ENCODE assay signal across 9 cellular contexts in the genomic region with DNA sequence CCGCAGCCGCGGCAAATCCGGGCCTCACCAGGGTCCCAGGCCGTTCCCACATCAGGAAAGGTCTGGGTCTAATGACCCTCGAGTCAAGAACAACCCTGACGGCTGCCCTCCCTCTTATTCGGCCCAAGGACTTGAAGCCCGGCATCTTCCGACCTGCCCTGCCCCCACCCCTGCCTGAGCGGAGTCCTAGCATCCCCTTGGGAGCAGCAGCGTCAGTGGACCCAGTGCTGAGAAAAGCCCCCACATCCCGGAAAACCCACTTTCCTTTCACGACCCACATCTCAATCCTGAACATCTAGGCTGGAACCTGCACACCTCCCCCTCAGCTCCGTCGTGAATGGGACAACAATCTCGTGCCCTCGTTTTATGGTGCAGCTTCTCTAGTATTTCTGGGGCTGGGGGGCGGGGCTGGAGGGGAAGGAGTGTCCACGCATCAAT. TPM values are rescaled to one million over a fixed set of nuclear protein-coding genes. Genes with fewer than 3 reads are reported as not detected.
A peak's percentile ranks its signal among the peaks of the same experiment; 100 is the strongest.
DNase-seq lines count a peak whose midpoint lies in the region; ATAC-seq and TF ChIP-seq lines count a peak whose summit lies in the region.
"Had no signal": no experiment of that assay in that cellular context is flagged by ENCODE, and none has a peak within 500 bp of the region (broad histone marks: within the 10 kb centered on the region; RNA-seq: fewer than 3 reads in every experiment).

No MANE protein-coding gene starts in this region.

- H3K27me3 ChIP-seq in Peyer's patch = no peaks in the 10 kb centered on the region
- no peaks in the 10 kb centered on the region for H3K27me3 ChIP-seq in heart right ventricle
- no peaks in the 10 kb centered on the region for H3K27me3 ChIP-seq in gastrocnemius medialis

- H3K9me3 ChIP-seq in Peyer's patch (no peaks in the 10 kb centered on the region), heart right ventricle (no peaks in the 10 kb centered on the region), gastrocnemius medialis (no peaks in the 10 kb centered on the region)

- no peak overlapping the region for H3K4me3 Mint-ChIP-seq in stimulated activated memory B cell treated with anti-CD40 and anti-IgM and Interleukin-4, amounts not matched to agents 10 μg/mL and 1 μg/mL and 100 μg/mL, for 72 hours
- no peak overlapping the region for H3K4me3 Mint-ChIP-seq in endothelial cell (ENCODE audit: unreplicated experiment)

- intact Hi-C loops in heart right ventricle (cut with DNase I) (loop anchor here in 8 of 10 donors (2.0 to 10.0 kb wide), 7 partner anchors 13 to 299 kb away; partner anchors contain the start of genes KDM6B (in 3 of the 8), PER1 (in 1 of the 8) and RNF227 (in 1 of the 8)), gastrocnemius medialis (cut with DNase I; ENCODE audit: low total_unique reads) (loop anchor here (2.0 to 10.0 kb wide), 4 partner anchors 31 to 111 kb away; partner anchors contain the start of genes CNTROB, RNF227 and TRAPPC1)

- TF ChIP-seq CTCF in GM12865 (IDR thresholded peaks at IDR 0.05; ENCODE audit: insufficient read depth, low read depth, low read length, missing control alignments) (no peak), Peyer's patch (IDR thresholded peaks at IDR 0.05) (no peak), heart right ventricle (IDR thresholded peaks at IDR 0.05) (no peak), gastrocnemius medialis (IDR thresholded peaks at IDR 0.05 in 4 of 5, conservative IDR thresholded peaks at IDR 0.05 in 1 of 5) (no peak), endothelial cell (IDR thresholded peaks at IDR 0.05; ENCODE audit: unreplicated experiment) (no peak)

- H3K27ac Mint-ChIP-seq in stimulated activated memory B cell treated with anti-CD40 and anti-IgM and Interleukin-4, amounts not matched to agents 10 μg/mL and 1 μg/mL and 100 μg/mL, for 72 hours = no peak overlapping the region
- no peak overlapping the region for H3K27ac Mint-ChIP-seq in endothelial cell (ENCODE audit: unreplicated experiment)
- H3K27ac Mint-ChIP-seq: IgD-negative memory B cell had no signal

- H3K27me3 Mint-ChIP-seq in stimulated activated memory B cell treated with anti-CD40 and anti-IgM and Interleukin-4, amounts not matched to agents 10 μg/mL and 1 μg/mL and 100 μg/mL, for 72 hours = no peaks in the 10 kb centered on the region
- H3K27me3 Mint-ChIP-seq in endothelial cell (ENCODE audit: unreplicated experiment) = peaks cover 19% of the 10 kb centered on the region
- H3K27me3 Mint-ChIP-seq: IgD-negative memory B cell had no signal

- peaks cover 10 to 51% (median 20%) of the 10 kb centered on the region in 4 donors for H3K4me1 ChIP-seq in Peyer's patch
- H3K4me1 ChIP-seq in heart right ventricle = peaks cover 3 to 65% (median 44%) of the 10 kb centered on the region in 9 donors
- H3K4me1 ChIP-seq in gastrocnemius medialis = peaks cover 29 to 37% of the 10 kb centered on the region in 2 donors

- H3K4me3 ChIP-seq in GM12865 (ENCODE audit: low read depth, low read length) = peak overlapping the region; percentile 78
- H3K4me3 ChIP-seq in Peyer's patch = peak overlapping the region in 2 of 4 donors; percentile 70 to 77
- peak overlapping the region; percentile 35 to 72 (median 68) for H3K4me3 ChIP-seq in heart right ventricle
- H3K4me3 ChIP-seq in gastrocnemius medialis = peak overlapping the region; percentile 65 to 87 (median 80)

- H3K9me3 Mint-ChIP-seq in stimulated activated memory B cell treated with anti-CD40 and anti-IgM and Interleukin-4, amounts not matched to agents 10 μg/mL and 1 μg/mL and 100 μg/mL, for 72 hours = no peaks in the 10 kb centered on the region
- H3K9me3 Mint-ChIP-seq in endothelial cell (ENCODE audit: unreplicated experiment) = no peaks in the 10 kb centered on the region
- H3K9me3 Mint-ChIP-seq: IgD-negative memory B cell had no signal

- 23 to 31% methylated on average over 20 of the region's 20 CpGs for WGBS in heart right ventricle, 2 donors

- peaks cover 0 to 44% (median 0%) of the 10 kb centered on the region in 3 donors for H3K36me3 ChIP-seq in Peyer's patch
- peaks cover 0 to 57% (median 23%) of the 10 kb centered on the region in 9 donors for H3K36me3 ChIP-seq in heart right ventricle
- peaks cover 0 to 17% of the 10 kb centered on the region in 2 donors for H3K36me3 ChIP-seq in gastrocnemius medialis

- H3K36me3 Mint-ChIP-seq in stimulated activated memory B cell treated with anti-CD40 and anti-IgM and Interleukin-4, amounts not matched to agents 10 μg/mL and 1 μg/mL and 100 μg/mL, for 72 hours = peaks cover 39% of the 10 kb centered on the region
- H3K36me3 Mint-ChIP-seq in endothelial cell (ENCODE audit: low read depth, unreplicated experiment) = peaks cover 27% of the 10 kb centered on the region
- H3K36me3 Mint-ChIP-seq: IgD-negative memory B cell had no signal

- H3K27ac ChIP-seq in Peyer's patch (peak overlapping the region in 3 of 4 donors; percentile 88 to 94 (median 92)), heart right ventricle (peak overlapping the region; percentile 82 to 98 (median 93)), gastrocnemius medialis (peak overlapping the region; percentile 91 to 99 (median 96))

- in situ Hi-C loops in gastrocnemius medialis (cut with MboI; ENCODE audit: low sequenced_read_pairs in 4 of 4) = loop anchor here in 2 of 4 donors (25.0 kb wide), 1 partner anchor 132 kb away; no protein-coding TSS in a partner anchor

- DNase-seq in GM12865 (ENCODE audit: low read depth) (no peak), Peyer's patch (peak in 2 of 3 donors; percentile 56 to 57), heart right ventricle (peak; percentile 42 to 55), gastrocnemius medialis (peak in 1 of 2 donors; percentile 28), NCI-H2196 treated with DMSO at 0.1 percent for 48 hours (lab: John Stamatoyannopoulos, UW; ENCODE audit: unreplicated experiment) (no peak), endothelial cell (ENCODE audit: low spot score) (no peak)

- no peak for ATAC-seq in heart right ventricle
- ATAC-seq in gastrocnemius medialis = no peak
- no peak for ATAC-seq in stimulated activated memory B cell treated with anti-CD40 and anti-IgM and Interleukin-4, amounts not matched to agents 10 μg/mL and 1 μg/mL and 100 μg/mL, for 72 hours
- ATAC-seq in esophagus mucosa = no peak

- H3K4me1 Mint-ChIP-seq in stimulated activated memory B cell treated with anti-CD40 and anti-IgM and Interleukin-4, amounts not matched to agents 10 μg/mL and 1 μg/mL and 100 μg/mL, for 72 hours = peaks cover 22% of the 10 kb centered on the region
- H3K4me1 Mint-ChIP-seq in endothelial cell (ENCODE audit: unreplicated experiment) = peaks cover 29% of the 10 kb centered on the region

- TF ChIP-seq POLR2A in Peyer's patch (IDR thresholded peaks at IDR 0.05) (no peak), gastrocnemius medialis (IDR thresholded peaks at IDR 0.05) (no peak)

RNA-seq across cellular contexts. Expression of gene TMEM88, which starts 0.8 kb away (rescaled TPM):
- 10 to 100 TPM in 3 of 4 donors, 1 to 10 TPM in 1; 3.4 to 29.7 (median 12.9) TPM for total RNA-seq in Peyer's patch
- total RNA-seq in heart right ventricle = 10 to 100 TPM; 12.3 to 47.4 (median 19.3) TPM
- 100 to 1,000 TPM; 121 to 298 TPM for polyA plus RNA-seq in heart right ventricle
- 10 to 100 TPM; 18.8 to 56.8 (median 27.9) TPM for total RNA-seq in gastrocnemius medialis
- 1.7 TPM for total RNA-seq in esophagus mucosa
- 13.6 TPM for total RNA-seq in endothelial cell (ENCODE audit: unreplicated experiment)
- polyA plus RNA-seq: IgD-negative memory B cell had no signal

RNA-seq across cellular contexts. Expression of gene NAA38, which starts 1.7 kb away (rescaled TPM):
- 10 to 100 TPM; 28.6 to 75.8 (median 47.8) TPM for total RNA-seq in Peyer's patch
- total RNA-seq in heart right ventricle = 100 to 1,000 TPM in 1 of 10 donors, 10 to 100 TPM in 9; 59.2 to 115 (median 73.0) TPM
- 100 to 1,000 TPM; 108 to 167 TPM for polyA plus RNA-seq in heart right ventricle
- 100 to 1,000 TPM in 2 of 4 donors, 10 to 100 TPM in 2; 57.4 to 133 (median 96.6) TPM for total RNA-seq in gastrocnemius medialis
- total RNA-seq in esophagus mucosa = 93.3 TPM
- total RNA-seq in endothelial cell (ENCODE audit: unreplicated experiment) = 97.9 TPM

RNA-seq across cellular contexts. Expression of gene CYB5D1, which starts 2.1 kb away (rescaled TPM):
- total RNA-seq in Peyer's patch (1 to 10 TPM; 3.3 to 5.1 (median 4.2) TPM), heart right ventricle (10 to 100 TPM; 12.7 to 20.1 (median 16.0) TPM), gastrocnemius medialis (10 to 100 TPM in 2 of 4 donors, 1 to 10 TPM in 2; 4.1 to 14.7 (median 9.0) TPM), esophagus mucosa (7.6 TPM), endothelial cell (ENCODE audit: unreplicated experiment) (6.4 TPM)
- 10 to 100 TPM; 10.0 to 11.6 TPM for polyA plus RNA-seq in heart right ventricle

RNA-seq across cellular contexts. Expression of gene KDM6B, which starts 21.6 kb away (rescaled TPM):
- total RNA-seq in Peyer's patch = 10 to 100 TPM; 32.1 to 45.6 (median 36.4) TPM
- 10 to 100 TPM; 18.0 to 35.4 (median 26.9) TPM for total RNA-seq in heart right ventricle
- polyA plus RNA-seq in heart right ventricle = 10 to 100 TPM in 1 of 2 donors, 1 to 10 TPM in 1; 5.2 to 17.6 TPM
- 1 to 10 TPM; 1.9 to 8.2 (median 4.4) TPM for total RNA-seq in gastrocnemius medialis
- total RNA-seq in esophagus mucosa = 16.7 TPM
- 47.4 TPM for total RNA-seq in endothelial cell (ENCODE audit: unreplicated experiment)

RNA-seq across cellular contexts. Expression of gene CHD3, which starts 32.9 kb away (rescaled TPM):
- total RNA-seq in Peyer's patch (10 to 100 TPM; 36.1 to 99.9 (median 45.1) TPM), heart right ventricle (10 to 100 TPM in 5 of 10 donors, 1 to 10 TPM in 5; 8.2 to 22.0 (median 10.4) TPM), gastrocnemius medialis (1 to 10 TPM; 5.4 to 7.7 (median 6.0) TPM), esophagus mucosa (50.7 TPM), endothelial cell (ENCODE audit: unreplicated experiment) (133 TPM)
- polyA plus RNA-seq in heart right ventricle = 10 to 100 TPM; 13.7 to 29.0 TPM

Comparison
In these comparisons a context has a peak if more than half of its experiments do, and no peak if none do; other contexts are left out.
1. DNase-seq: peak in Peyer's patch (2 of 3) and heart right ventricle (2 of 2); none in GM12865 (single experiment), NCI-H2196 treated with DMSO at 0.1 percent for 48 hours (single experiment) and endothelial cell (single experiment).
2. Peak in every context shown above with its lines, with median percentiles within 50 percentile points of each other: H3K27ac ChIP-seq.